Comparison of ENCODE assay signal across 1 cellular context in genomic region chr3:70120360-70120966, GRCh38.
TF ChIP-seq lines count a peak whose summit lies in the region.

No MANE protein-coding gene starts in this region.

TF ChIP-seq in HepG2, 621 proteins besides CTCF, POLR2A, EP300 and RAD21 (continued from another document):
- TF ChIP-seq, protein P1, sequence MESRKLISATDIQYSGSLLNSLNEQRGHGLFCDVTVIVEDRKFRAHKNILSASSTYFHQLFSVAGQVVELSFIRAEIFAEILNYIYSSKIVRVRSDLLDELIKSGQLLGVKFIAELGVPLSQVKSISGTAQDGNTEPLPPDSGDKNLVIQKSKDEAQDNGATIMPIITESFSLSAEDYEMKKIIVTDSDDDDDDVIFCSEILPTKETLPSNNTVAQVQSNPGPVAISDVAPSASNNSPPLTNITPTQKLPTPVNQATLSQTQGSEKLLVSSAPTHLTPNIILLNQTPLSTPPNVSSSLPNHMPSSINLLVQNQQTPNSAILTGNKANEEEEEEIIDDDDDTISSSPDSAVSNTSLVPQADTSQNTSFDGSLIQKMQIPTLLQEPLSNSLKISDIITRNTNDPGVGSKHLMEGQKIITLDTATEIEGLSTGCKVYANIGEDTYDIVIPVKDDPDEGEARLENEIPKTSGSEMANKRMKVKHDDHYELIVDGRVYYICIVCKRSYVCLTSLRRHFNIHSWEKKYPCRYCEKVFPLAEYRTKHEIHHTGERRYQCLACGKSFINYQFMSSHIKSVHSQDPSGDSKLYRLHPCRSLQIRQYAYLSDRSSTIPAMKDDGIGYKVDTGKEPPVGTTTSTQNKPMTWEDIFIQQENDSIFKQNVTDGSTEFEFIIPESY (CRISPR knock-in tag; IDR thresholded peaks at IDR 0.05): 0 out of 2 replicates have a peak, but pooled peaks have one; percentile 11
- TF ChIP-seq ERF (CRISPR knock-in tag; IDR thresholded peaks at IDR 0.05): no peak
- TF ChIP-seq, protein P2, sequence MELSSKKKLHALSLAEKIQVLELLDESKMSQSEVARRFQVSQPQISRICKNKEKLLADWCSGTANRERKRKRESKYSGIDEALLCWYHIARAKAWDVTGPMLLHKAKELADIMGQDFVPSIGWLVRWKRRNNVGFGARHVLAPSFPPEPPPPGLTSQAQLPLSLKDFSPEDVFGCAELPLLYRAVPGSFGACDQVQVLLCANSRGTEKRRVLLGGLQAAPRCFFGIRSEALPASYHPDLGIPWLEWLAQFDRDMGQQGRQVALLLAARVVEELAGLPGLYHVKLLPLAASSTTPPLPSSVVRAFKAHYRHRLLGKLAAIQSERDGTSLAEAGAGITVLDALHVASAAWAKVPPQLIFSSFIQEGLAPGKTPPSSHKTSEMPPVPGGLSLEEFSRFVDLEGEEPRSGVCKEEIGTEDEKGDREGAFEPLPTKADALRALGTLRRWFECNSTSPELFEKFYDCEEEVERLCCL (CRISPR knock-in tag; IDR thresholded peaks at IDR 0.05; ENCODE audit: borderline replicate concordance): no peak
- TF ChIP-seq SALL2 (CRISPR knock-in tag; IDR thresholded peaks at IDR 0.05): no peak
- TF ChIP-seq MAFF (IDR thresholded peaks at IDR 0.05; ENCODE audit: low read depth, low read length): no peak
- TF ChIP-seq, protein P3, sequence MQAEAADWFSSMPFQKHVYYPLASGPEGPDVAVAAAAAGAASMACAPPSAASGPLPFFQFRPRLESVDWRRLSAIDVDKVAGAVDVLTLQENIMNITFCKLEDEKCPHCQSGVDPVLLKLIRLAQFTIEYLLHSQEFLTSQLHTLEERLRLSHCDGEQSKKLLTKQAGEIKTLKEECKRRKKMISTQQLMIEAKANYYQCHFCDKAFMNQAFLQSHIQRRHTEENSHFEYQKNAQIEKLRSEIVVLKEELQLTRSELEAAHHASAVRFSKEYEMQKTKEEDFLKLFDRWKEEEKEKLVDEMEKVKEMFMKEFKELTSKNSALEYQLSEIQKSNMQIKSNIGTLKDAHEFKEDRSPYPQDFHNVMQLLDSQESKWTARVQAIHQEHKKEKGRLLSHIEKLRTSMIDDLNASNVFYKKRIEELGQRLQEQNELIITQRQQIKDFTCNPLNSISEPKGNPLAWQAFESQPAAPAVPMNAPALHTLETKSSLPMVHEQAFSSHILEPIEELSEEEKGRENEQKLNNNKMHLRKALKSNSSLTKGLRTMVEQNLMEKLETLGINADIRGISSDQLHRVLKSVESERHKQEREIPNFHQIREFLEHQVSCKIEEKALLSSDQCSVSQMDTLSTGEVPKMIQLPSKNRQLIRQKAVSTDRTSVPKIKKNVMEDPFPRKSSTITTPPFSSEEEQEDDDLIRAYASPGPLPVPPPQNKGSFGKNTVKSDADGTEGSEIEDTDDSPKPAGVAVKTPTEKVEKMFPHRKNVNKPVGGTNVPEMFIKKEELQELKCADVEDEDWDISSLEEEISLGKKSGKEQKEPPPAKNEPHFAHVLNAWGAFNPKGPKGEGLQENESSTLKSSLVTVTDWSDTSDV (CRISPR knock-in tag; IDR thresholded peaks at IDR 0.05): no peak
- TF ChIP-seq ZNF225 (CRISPR knock-in tag; IDR thresholded peaks at IDR 0.05): no peak
